Comparison of ENCODE assay signal across 26 cellular contexts in the genomic region with DNA sequence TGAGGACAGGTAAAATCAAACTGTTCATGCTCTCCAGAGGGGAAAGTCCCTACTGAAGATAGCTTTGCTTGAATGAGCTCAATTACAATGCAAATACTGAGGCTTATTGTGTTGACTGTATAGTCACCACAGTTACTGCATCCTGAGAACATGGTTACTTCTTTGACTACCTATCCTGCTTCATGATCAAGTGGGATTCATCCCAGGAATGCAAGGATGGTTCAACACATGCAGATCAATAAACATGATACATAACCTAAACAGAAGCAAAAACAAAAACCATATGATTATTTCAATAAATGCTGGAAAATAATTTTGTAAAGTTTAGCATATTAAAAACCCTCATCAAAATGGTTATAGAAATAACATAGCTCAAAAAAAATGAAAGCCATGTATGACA. TPM values are rescaled to one million over a fixed set of nuclear protein-coding genes. Genes with fewer than 3 reads are reported as not detected.
DNase-seq lines count a peak whose midpoint lies in the region; ATAC-seq, FAIRE-seq and TF ChIP-seq lines count a peak whose summit lies in the region.
"Had no signal": no experiment of that assay in that cellular context is flagged by ENCODE, and none has a peak within 500 bp of the region (broad histone marks: within the 10 kb centered on the region; RNA-seq: fewer than 3 reads in every experiment).

No MANE protein-coding gene starts in this region.

- SMC1A ChIA-PET in GM12878 (lab: Charles Lee; ENCODE audit: uncharacterized antibody, unreplicated experiment) = interaction anchor here (1.2 to 1.5 kb wide), 3 partner anchors 11 to 519 kb away, joined by 3 to 6 read pairs (median 4); a partner anchor contains a TSS

- no TSS peak for BruUV-seq in GM12878 (replicated peaks; lab: Mats Ljungman, UMichigan)

- H3K4me1 Mint-ChIP-seq in activated T-helper 17 cell treated with anti-CD3 and anti-CD28 coated beads, Interleukin-2, amount 50 U/mL, for 72 hours = peaks cover 11% of the 10 kb centered on the region
- peaks cover 10% of the 10 kb centered on the region for H3K4me1 Mint-ChIP-seq in activated naive CD8-positive, alpha-beta T cell treated with anti-CD3 and anti-CD28 coated beads for 36 hours

- TF ChIP-seq CTCF in GM12878 (IDR thresholded peaks at IDR 0.05 in 2 of 3, conservative IDR thresholded peaks at IDR 0.05 in 1 of 3; ENCODE audit: control insufficient read depth in 2 of 3, extremely low read depth in 1 of 3, insufficient read depth in 1 of 3, low read depth in 3 of 3, low read length in 3 of 3) = no peak

- no peak overlapping the region for H3K27ac ChIP-seq in GM12878 (ENCODE audit: control insufficient read depth, insufficient read depth)
- H3K27ac ChIP-seq: 22Rv1; A549; BLaER1 treated with 17β-estradiol and CSF1 and Interleukin-3, amounts not matched to agents 10 nM and 100 nM had no signal

- no peak overlapping the region for H3K4me3 Mint-ChIP-seq in activated T-helper 17 cell treated with anti-CD3 and anti-CD28 coated beads, Interleukin-2, amount 50 U/mL, for 72 hours
- H3K4me3 Mint-ChIP-seq in activated naive CD8-positive, alpha-beta T cell treated with anti-CD3 and anti-CD28 coated beads for 36 hours = no peak overlapping the region
- H3K4me3 Mint-ChIP-seq: B cell; CD14-positive monocyte; CD4-positive, alpha-beta memory T cell; CD4-positive, CD25-positive, alpha-beta regulatory T cell; CD8-positive, alpha-beta memory T cell had no signal

- H3K9me3 ChIP-seq in GM12878 (replicated peaks; ENCODE audit: control insufficient read depth, insufficient read depth, low read length) = peaks cover 2% of the 10 kb centered on the region; the same call in 2 of the 3 replicates

- no peaks in the 10 kb centered on the region for H3K36me3 ChIP-seq in GM12878 (ENCODE audit: control insufficient read depth in 2 of 2, insufficient read depth in 2 of 2, low read length in 1 of 2)

- RAD21 ChIA-PET in GM12878 (lab: Charles Lee; ENCODE audit: unreplicated experiment) = interaction anchor here (1.9 kb wide), 1 partner anchor 40 kb away, joined by 8 read pairs; no protein-coding TSS in a partner anchor

- intact Hi-C loops in GM12878 (cut with micrococcal nuclease; ENCODE audit: unreplicated experiment) = loop anchor here (5.0 kb wide), 2 partner anchors 37 to 517 kb away; a partner anchor contains a TSS

- H3K9me3 Mint-ChIP-seq in activated T-helper 17 cell treated with anti-CD3 and anti-CD28 coated beads, Interleukin-2, amount 50 U/mL, for 72 hours = peaks cover 7% of the 10 kb centered on the region
- peaks cover 2% of the 10 kb centered on the region for H3K9me3 Mint-ChIP-seq in activated naive CD8-positive, alpha-beta T cell treated with anti-CD3 and anti-CD28 coated beads for 36 hours

- FAIRE-seq in GM12878 (lab: Jason Lieb, UNC) = no peak
- FAIRE-seq: A549, GM12892, GM19239 had no signal

- POLR2A ChIA-PET in GM12878 (lab: Charles Lee) = no interaction called here

- H4K20me1 ChIP-seq in GM12878 (ENCODE audit: control insufficient read depth, insufficient read depth) = no peaks in the 10 kb centered on the region
- H4K20me1 ChIP-seq: BLaER1 treated with 17β-estradiol and CSF1 and Interleukin-3, amounts not matched to agents 10 nM and 100 nM had no signal

- ATAC-seq in GM12878 = peak; percentile 29; the same call in 1 of the 3 replicates
- ATAC-seq in activated T-helper 17 cell treated with anti-CD3 and anti-CD28 coated beads, Interleukin-2, amount 50 U/mL, for 72 hours (replicated peaks) = no peak
- ATAC-seq: A549 had no signal

- CTCF ChIA-PET in GM12878 (lab: Yijun Ruan, JAX) = interaction anchor here (0.6 to 2.3 kb wide), 10 partner anchors 9 to 517 kb away, joined by 3 to 9 read pairs (median 4); no protein-coding TSS in a partner anchor

- H3K4me1 ChIP-seq in GM12878 (ENCODE audit: control insufficient read depth, insufficient read depth, low read length) = peaks cover 5% of the 10 kb centered on the region

- H3K27ac Mint-ChIP-seq in activated T-helper 17 cell treated with anti-CD3 and anti-CD28 coated beads, Interleukin-2, amount 50 U/mL, for 72 hours = no peak overlapping the region
- no peak overlapping the region for H3K27ac Mint-ChIP-seq in activated naive CD8-positive, alpha-beta T cell treated with anti-CD3 and anti-CD28 coated beads for 36 hours
- H3K27ac Mint-ChIP-seq: B cell; CD14-positive monocyte; CD4-positive, alpha-beta memory T cell; CD4-positive, CD25-positive, alpha-beta regulatory T cell; CD8-positive, alpha-beta memory T cell had no signal

- no peaks in the 10 kb centered on the region for H3K79me2 ChIP-seq in GM12878 (ENCODE audit: control insufficient read depth, insufficient read depth, low read length)

- no peak overlapping the region for H3K9ac ChIP-seq in GM12878 (ENCODE audit: control insufficient read depth, insufficient read depth, low read length)
- H3K9ac ChIP-seq: BLaER1 treated with 17β-estradiol and CSF1 and Interleukin-3, amounts not matched to agents 10 nM and 100 nM had no signal

- no peak overlapping the region for H3K4me3 ChIP-seq in GM12878
- H3K4me3 ChIP-seq: A549; BLaER1 treated with 17β-estradiol and CSF1 and Interleukin-3, amounts not matched to agents 10 nM and 100 nM had no signal

- H3K4me2 ChIP-seq in GM12878 (ENCODE audit: control insufficient read depth, insufficient read depth) = no peak overlapping the region
- H3K4me2 ChIP-seq: A549; BLaER1 treated with 17β-estradiol and CSF1 and Interleukin-3, amounts not matched to agents 10 nM and 100 nM had no signal

- peaks cover 6% of the 10 kb centered on the region for H3K27me3 Mint-ChIP-seq in activated T-helper 17 cell treated with anti-CD3 and anti-CD28 coated beads, Interleukin-2, amount 50 U/mL, for 72 hours
- peaks cover 14% of the 10 kb centered on the region for H3K27me3 Mint-ChIP-seq in activated naive CD8-positive, alpha-beta T cell treated with anti-CD3 and anti-CD28 coated beads for 36 hours

- TF ChIP-seq RAD21 in GM12878 (IDR thresholded peaks at IDR 0.05; ENCODE audit: insufficient read depth, low read depth, low read length) = no peak

- no peak overlapping the region for H2AFZ ChIP-seq in GM12878 (ENCODE audit: control insufficient read depth, low read depth, low read length)

- H3K27me3 ChIP-seq in GM12878 (replicated peaks in 1 of 2; ENCODE audit: control insufficient read depth in 2 of 2, insufficient read depth in 2 of 2, low read length in 1 of 2) = no peaks in the 10 kb centered on the region
- H3K27me3 ChIP-seq: BLaER1 treated with 17β-estradiol and CSF1 and Interleukin-3, amounts not matched to agents 10 nM and 100 nM had no signal

- peak; percentile 48 for DNase-seq in DMS53 (lab: John Stamatoyannopoulos, UW)
- no peak for DNase-seq in DMS53 treated with DMSO at 0.1 percent for 48 hours (lab: John Stamatoyannopoulos, UW; ENCODE audit: unreplicated experiment)
- no peak for DNase-seq in GM12878 (ENCODE audit: low read depth, low spot score)
- DNase-seq in kidney tubule cell (ENCODE audit: low spot score) = peak; percentile 18
- no peak for DNase-seq in NCI-H2227 treated with DMSO at 0.1 percent for 48 hours (lab: John Stamatoyannopoulos, UW)
- no peak for DNase-seq in activated naive CD8-positive, alpha-beta T cell treated with anti-CD3 and anti-CD28 coated beads for 36 hours
- DNase-seq: AML-193; CD4-positive, alpha-beta memory T cell; CD4-positive, CD25-positive, alpha-beta regulatory T cell; CD8-positive, alpha-beta memory T cell; COR-L47; DMS 273 treated with DMSO at 0.1 percent for 48 hours; DMS153; DMS79; DND-41; EL; GDM1 had no signal

- TF ChIP-seq POLR2A in GM12878 (IDR thresholded peaks at IDR 0.05; ENCODE audit: low read depth, low read length) = no peak

- H3K36me3 Mint-ChIP-seq in activated T-helper 17 cell treated with anti-CD3 and anti-CD28 coated beads, Interleukin-2, amount 50 U/mL, for 72 hours (ENCODE audit: low read depth) = no peaks in the 10 kb centered on the region
- peaks cover 2% of the 10 kb centered on the region for H3K36me3 Mint-ChIP-seq in activated naive CD8-positive, alpha-beta T cell treated with anti-CD3 and anti-CD28 coated beads for 36 hours
- H3K36me3 Mint-ChIP-seq: CD14-positive monocyte; CD4-positive, alpha-beta memory T cell; CD4-positive, CD25-positive, alpha-beta regulatory T cell had no signal

- TF ChIP-seq EP300 in GM12878 (IDR thresholded peaks at IDR 0.05; ENCODE audit: borderline replicate concordance in 1 of 2, control insufficient read depth in 1 of 2, low read depth in 2 of 2, low read length in 2 of 2) = no peak

- in situ Hi-C loops in GM12878 (cut with MboI) = no loop called here

RNA-seq across cellular contexts. Expression of a gene that starts 32.9 kb away (rescaled TPM):
- 6.4 and 9.1 TPM in 2 replicates for total RNA-seq in GM12878 (2013; cell fraction: nucleolus; rRNA removed)
- total RNA-seq in GM12878 (2014; rRNA removed) (1.5 and 2.2 TPM in 2 replicates), GM12878 (2014; rRNA removed; fragmentation: Illumina TruSeq; extraction: Trizol) (1.7 and 1.8 TPM in 2 replicates), GM12878 (2021) (1.5 and 2.2 TPM in 2 replicates)
- polyA plus RNA-seq in GM12878 (2011; ENCODE audit: low read depth) = 0.43 TPM
- polyA plus RNA-seq in GM12878 (2011; rRNA removed) (1.7 and 2.2 TPM in 2 replicates), GM12878 (2014; fragmentation: Illumina TruSeq; extraction: Trizol) (2.6 and 2.7 TPM in 2 replicates), GM12878 (2014; fragmentation: Nextera tagmentation; extraction: Ambion mirVana) (1 to 10 TPM in 1 of 2 experiments, under 1 TPM in 1; 0.99 to 1.2 TPM), GM12878 (2014; rRNA removed) (1.4 and 1.5 TPM in 2 replicates), GM12878 (2016; fragmentation: Nextera tagmentation; extraction: Ambion mirVana) (1 to 10 TPM in 1 of 2 experiments, under 1 TPM in 1; 0.74 to 1.2 TPM)
- polyA plus RNA-seq in GM12878 (2011; cell fraction: cytosol; rRNA removed) = 1.3 and 1.8 TPM in 2 replicates
- polyA plus RNA-seq in GM12878 (2011; cell fraction: nucleus; rRNA removed) = 1.5 and 1.8 TPM in 2 replicates
- 0.60 and 1.3 TPM in 2 replicates for polyA plus RNA-seq in GM12878 (2012)
- 1.2 and 2.0 TPM in 2 replicates for polyA minus RNA-seq in GM12878 (2011; rRNA and poly(A)+ RNA removed)
- polyA minus RNA-seq in GM12878 (2011; cell fraction: cytosol; rRNA and poly(A)+ RNA removed) = 0.67 and 0.73 TPM in 2 replicates
- 1.2 and 2.8 TPM in 2 replicates for polyA minus RNA-seq in GM12878 (2011; cell fraction: nucleus; rRNA and poly(A)+ RNA removed)
- 1 to 10 TPM; 3.8 to 6.4 TPM for total RNA-seq in activated T-helper 17 cell treated with anti-CD3 and anti-CD28 coated beads, Interleukin-2, amount 50 U/mL, for 72 hours
- total RNA-seq in activated naive CD8-positive, alpha-beta T cell treated with anti-CD3 and anti-CD28 coated beads for 36 hours = 1 to 10 TPM; 3.6 to 3.9 TPM
- total RNA-seq: G401 had no signal

Comparison
In these comparisons a context has a peak if more than half of its experiments do, and no peak if none do; other contexts are left out.
1. DNase-seq: peak in DMS53 (single experiment) and kidney tubule cell (single experiment); none in DMS53 treated with DMSO at 0.1 percent for 48 hours (single experiment), GM12878 (single experiment), NCI-H2227 treated with DMSO at 0.1 percent for 48 hours (single experiment) and activated naive CD8-positive, alpha-beta T cell treated with anti-CD3 and anti-CD28 coated beads for 36 hours (single experiment).